In the genomic region with DNA sequence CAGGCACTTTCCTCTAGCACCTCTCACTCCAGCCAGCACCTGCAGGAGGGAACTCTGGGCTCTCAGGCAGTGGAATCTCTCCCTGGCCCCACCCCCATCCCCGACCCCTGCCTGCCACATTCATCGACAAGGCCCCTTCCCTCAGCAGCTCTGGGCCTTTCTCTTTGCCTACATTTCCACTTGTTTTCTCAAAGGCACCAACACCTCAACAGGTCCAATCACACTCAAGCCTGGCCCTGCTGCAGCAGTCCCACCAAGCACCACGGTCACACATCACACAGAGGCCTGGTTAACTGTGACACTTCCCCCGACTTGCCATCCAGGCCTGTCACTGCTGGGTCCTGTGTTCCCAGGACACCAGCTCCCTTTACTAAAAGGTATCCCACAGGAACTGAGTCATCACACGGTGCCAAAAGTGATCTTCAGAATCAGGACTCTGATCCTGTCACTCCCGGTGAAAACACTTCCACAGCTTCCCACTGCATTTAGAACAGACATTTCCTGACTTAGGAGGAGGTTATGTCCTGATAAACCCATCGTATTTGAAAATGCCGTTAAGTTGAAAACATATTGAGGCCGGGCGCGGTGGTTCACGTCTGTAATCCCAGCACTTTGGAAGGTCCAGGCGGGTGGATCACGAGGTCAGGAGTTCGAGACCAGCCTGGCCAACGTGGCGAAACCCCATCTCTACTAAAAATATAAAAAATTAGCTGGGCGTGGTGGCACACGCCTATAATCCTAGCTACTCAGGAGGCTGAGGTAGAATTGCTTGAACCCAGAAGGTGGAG, we compare ENCODE assay signal across 16 cellular contexts. TPM values are rescaled to one million over a fixed set of nuclear protein-coding genes. Genes with fewer than 3 reads are reported as not detected.
DNase-seq lines count a peak whose midpoint lies in the region; ATAC-seq and TF ChIP-seq lines count a peak whose summit lies in the region.
"Had no signal": no experiment of that assay in that cellular context is flagged by ENCODE, and none has a peak within 500 bp of the region (broad histone marks: within the 10 kb centered on the region; RNA-seq: fewer than 3 reads in every experiment).

No MANE protein-coding gene starts in this region.

- peaks cover 96% of the 10 kb centered on the region for H3K36me3 ChIP-seq in mesodermal cell (ENCODE audit: control insufficient read depth, insufficient read depth, low read length)

- DNase-seq in D341Med (ENCODE audit: low spot score) = peak; percentile 17
- no peak for DNase-seq in HFFc6
- DNase-seq in chondrocyte (ENCODE audit: low spot score) = peak; percentile 54
- no peak for DNase-seq in AG20443 (ENCODE audit: low spot score)
- DNase-seq in GM20000 (ENCODE audit: low spot score) = no peak
- DNase-seq: activated B cell treated with CpG ODN at 0.5 μM for 24 hours, activated gamma-delta T cell, C1 segment of cervical spinal cord, DMS79 treated with DMSO at 0.1 percent for 48 hours, foreskin melanocyte, midbrain, NCI-H2107, NCI-H526 treated with DMSO at 0.1 percent for 48 hours had no signal

- H3K4me3 Mint-ChIP-seq in HFFc6 = no peak overlapping the region
- no peak overlapping the region for H3K4me3 Mint-ChIP-seq in chondrocyte (ENCODE audit: unreplicated experiment)
- H3K4me3 Mint-ChIP-seq: activated B cell treated with CpG ODN at 0.5 μM for 24 hours; stimulated activated naive CD8-positive, alpha-beta T cell treated with anti-CD3 and anti-CD28 coated beads, Interleukin-15, amount 100 ng/mL, for 72 hours had no signal

- H3K9me3 Mint-ChIP-seq in HFFc6 (no peaks in the 10 kb centered on the region), chondrocyte (ENCODE audit: low read depth) (no peaks in the 10 kb centered on the region)
- H3K9me3 Mint-ChIP-seq: activated B cell treated with CpG ODN at 0.5 μM for 24 hours; stimulated activated naive CD8-positive, alpha-beta T cell treated with anti-CD3 and anti-CD28 coated beads, Interleukin-15, amount 100 ng/mL, for 72 hours had no signal

- H3K4me1 Mint-ChIP-seq in HFFc6 (ENCODE audit: low read depth) (peaks cover 6% of the 10 kb centered on the region; the same call in 1 of the 2 replicates), chondrocyte (ENCODE audit: low read depth) (peaks cover 12% of the 10 kb centered on the region)
- H3K4me1 Mint-ChIP-seq: stimulated activated naive CD8-positive, alpha-beta T cell treated with anti-CD3 and anti-CD28 coated beads, Interleukin-15, amount 100 ng/mL, for 72 hours had no signal

- ATAC-seq in HG03378 (IDR thresholded peaks at IDR 0.05; ENCODE audit: unreplicated experiment) = no peak
- ATAC-seq: stimulated activated naive CD8-positive, alpha-beta T cell treated with anti-CD3 and anti-CD28 coated beads, Interleukin-15, amount 100 ng/mL, for 72 hours had no signal

- H3K27ac ChIP-seq in mesodermal cell (ENCODE audit: low read depth, low read length, severe bottlenecking) = peak overlapping the region; percentile 20

- TF ChIP-seq CTCF in HFFc6 (IDR thresholded peaks at IDR 0.05) = no peak
- no peak for TF ChIP-seq CTCF in chondrocyte (IDR thresholded peaks at IDR 0.05)
- no peak for TF ChIP-seq CTCF in GM20000 (IDR thresholded peaks at IDR 0.05; ENCODE audit: extremely low read depth, missing control alignments)

- peaks cover 31% of the 10 kb centered on the region for H3K4me1 ChIP-seq in mesodermal cell (ENCODE audit: control insufficient read depth, insufficient read depth, low read length, poor library complexity, severe bottlenecking)

- H3K27me3 Mint-ChIP-seq in HFFc6 (ENCODE audit: insufficient read depth) (peaks cover 8% of the 10 kb centered on the region), chondrocyte (ENCODE audit: low read depth) (no peaks in the 10 kb centered on the region)
- H3K27me3 Mint-ChIP-seq: activated B cell treated with CpG ODN at 0.5 μM for 24 hours; stimulated activated naive CD8-positive, alpha-beta T cell treated with anti-CD3 and anti-CD28 coated beads, Interleukin-15, amount 100 ng/mL, for 72 hours had no signal

- H3K36me3 Mint-ChIP-seq in HFFc6 (ENCODE audit: low read depth) (peaks cover 33% of the 10 kb centered on the region), chondrocyte (ENCODE audit: low read depth) (peaks cover 68% of the 10 kb centered on the region)

- no peak overlapping the region for H3K4me3 ChIP-seq in mesodermal cell (ENCODE audit: extremely low read depth, insufficient read depth, low read length, poor library complexity, severe bottlenecking)

- H3K27ac Mint-ChIP-seq in HFFc6 (peak overlapping the region; percentile 69), chondrocyte (ENCODE audit: unreplicated experiment) (no peak overlapping the region)
- H3K27ac Mint-ChIP-seq: activated B cell treated with CpG ODN at 0.5 μM for 24 hours had no signal

- 89 to 92% methylated on average over 12 to 18 of the region's 19 CpGs for WGBS in mesodermal cell (ENCODE audit: insufficient coverage in 2 of 2), 2 experiments

- no peaks in the 10 kb centered on the region for H3K9me3 ChIP-seq in mesodermal cell (ENCODE audit: control insufficient read depth, low read length)

RNA-seq across cellular contexts. Expression of gene MYH7B, which starts 54.9 kb away (rescaled TPM):
- under 1 TPM in 2 of 6 experiments, not detected in 4; 0.07 to 0.19 TPM for total RNA-seq in HFFc6 (2021; fragmentation: NEBNext Ultra II Directional; extraction: Animal tissue kit (Norgen Biotek cat#: 25700))
- total RNA-seq in chondrocyte = 0.30 to 0.64 TPM in 2 of 3 replicates, not detected in the other
- polyA plus RNA-seq in mesodermal cell (2013, experiment 1 of 2) = 0.29 TPM
- polyA plus RNA-seq in mesodermal cell (2013, experiment 2 of 2) = 0.51 TPM

RNA-seq across cellular contexts. Expression of gene GSS, which starts 55.0 kb away (rescaled TPM):
- 10 to 100 TPM; 72.1 to 86.8 (median 76.6) TPM for total RNA-seq in HFFc6 (2021; fragmentation: NEBNext Ultra II Directional; extraction: Animal tissue kit (Norgen Biotek cat#: 25700))
- total RNA-seq in chondrocyte = 39.5 to 57.7 TPM (median 57.3 TPM) in 3 replicates
- 38.9 TPM for polyA plus RNA-seq in mesodermal cell (2013, experiment 1 of 2)
- polyA plus RNA-seq in mesodermal cell (2013, experiment 2 of 2) = 38.0 TPM

Comparison
In these comparisons a context has a peak if more than half of its experiments do, and no peak if none do; other contexts are left out.
1. DNase-seq: peak in D341Med (single experiment) and chondrocyte (single experiment); none in HFFc6 (single experiment), AG20443 (single experiment) and GM20000 (single experiment).